25 cellular contexts compared by ENCODE assay signal in genomic region chr2:233819884-233820765, GRCh38. TPM values are rescaled to one million over a fixed set of nuclear protein-coding genes. Genes with fewer than 3 reads are reported as not detected.
DNase-seq lines count a peak whose midpoint lies in the region; TF ChIP-seq lines count a peak whose summit lies in the region.
"Had no signal": no experiment of that assay in that cellular context is flagged by ENCODE, and none has a peak within 500 bp of the region (broad histone marks: within the 10 kb centered on the region; RNA-seq: fewer than 3 reads in every experiment).

No MANE protein-coding gene starts in this region.

- no peak overlapping the region for H3K14ac ChIP-seq in neuronal stem cell (ENCODE audit: low read length)

- no peak overlapping the region for H2AK5ac ChIP-seq in neuronal stem cell (ENCODE audit: low read depth, low read length)

- H3K4ac ChIP-seq in neuronal stem cell (ENCODE audit: low read length), result no peak overlapping the region

- no peak for TF ChIP-seq CTCF in transverse colon (IDR thresholded peaks at IDR 0.05)

- TF ChIP-seq POLR2A in transverse colon (IDR thresholded peaks at IDR 0.05), result no peak

- DNase-seq in activated CD8-positive, alpha-beta memory T cell treated with anti-CD3 and anti-CD28 coated beads for 24 hours, result peak; percentile 45
- DNase-seq in activated CD8-positive, alpha-beta memory T cell treated with anti-CD3 and anti-CD28 coated beads, Interleukin-2, amount 50 U/mL, for 48 hours, result no peak
- peak; percentile 11 for DNase-seq in adipocyte (ENCODE audit: low read depth)
- no peak for DNase-seq in neuronal stem cell (ENCODE audit: low spot score)
- peak; percentile 4 for DNase-seq in transverse colon
- DNase-seq in DMS79 treated with DMSO at 0.1 percent for 48 hours (lab: John Stamatoyannopoulos, UW), result no peak
- DNase-seq in 8988T, result no peak
- DNase-seq in DMS114 treated with DMSO at 0.1 percent for 48 hours (lab: John Stamatoyannopoulos, UW; ENCODE audit: unreplicated experiment), result no peak
- DNase-seq: activated CD4-positive, alpha-beta T cell treated with anti-CD3 and anti-CD28 coated beads for 4 hours; BE2C; cerebellar nuclear complex; effector memory CD4-positive, alpha-beta T cell; foreskin melanocyte; GF-D8; GOT3; naive thymus-derived CD4-positive, alpha-beta T cell; NCI-H187; NCI-H226; NCI-H748 treated with DMSO at 0.1 percent for 48 hours; ovary; RPMI8226; stimulated activated CD4-positive, alpha-beta T cell treated with anti-CD3 and anti-CD28 coated beads, Interleukin-15, amount 100 ng/mL, for 24 hours; stimulated activated naive CD8-positive, alpha-beta T cell treated with anti-CD3 and anti-CD28 coated beads, Interleukin-15, amount 100 ng/mL, for 72 hours had no signal

- no peak overlapping the region for H3K4me2 ChIP-seq in neuronal stem cell (ENCODE audit: insufficient read depth, low read length, poor library complexity, severe bottlenecking)

- no peak overlapping the region for H4K91ac ChIP-seq in neuronal stem cell (ENCODE audit: low read depth, low read length, poor library complexity)

- H3K18ac ChIP-seq in neuronal stem cell (ENCODE audit: low read length), result peak overlapping the region; percentile 59

- H2BK5ac ChIP-seq in neuronal stem cell (ENCODE audit: low read length), result peak overlapping the region; percentile 30

- no peak overlapping the region for H2BK120ac ChIP-seq in neuronal stem cell (ENCODE audit: low read depth, low read length)

- no peak overlapping the region for H4K8ac ChIP-seq in neuronal stem cell (ENCODE audit: low read depth, low read length)

- H3K79me1 ChIP-seq in neuronal stem cell (ENCODE audit: low read depth, low read length), result no peaks in the 10 kb centered on the region

- no peak overlapping the region for H2BK12ac ChIP-seq in neuronal stem cell (ENCODE audit: low read length)

- H3K23ac ChIP-seq in neuronal stem cell (ENCODE audit: low read depth, low read length, poor library complexity), result no peak overlapping the region

- H2BK15ac ChIP-seq in neuronal stem cell (ENCODE audit: low read length), result no peak overlapping the region

- H2AFZ ChIP-seq in neuronal stem cell (ENCODE audit: low read length), result no peak overlapping the region

- no CpG with 5 or more reads among the region's 18 CpGs for WGBS in neuronal stem cell (ENCODE audit: extremely low coverage in 2 of 2, insufficient read length in 2 of 2, insufficient replicate concordance in 1 of 2), 2 donors
- 67 to 79% methylated on average over 1 to 18 of the region's 18 CpGs for WGBS in transverse colon (ENCODE audit: low coverage in 1 of 2), 2 donors

- TF ChIP-seq EP300 in transverse colon (IDR thresholded peaks at IDR 0.05; ENCODE audit: low read depth), result no peak

- H3K9ac ChIP-seq in adipocyte (ENCODE audit: low read length), result no peak overlapping the region
- H3K9ac ChIP-seq in neuronal stem cell (ENCODE audit: low read depth, low read length, poor library complexity), result no peak overlapping the region

- H3K4me3 ChIP-seq in adipocyte (ENCODE audit: low read length) (no peak overlapping the region), neuronal stem cell (ENCODE audit: low read length in 2 of 2) (no peak overlapping the region), transverse colon (no peak overlapping the region)
- H3K4me3 ChIP-seq: ovary, SK-N-MC had no signal

- peaks cover 4% of the 10 kb centered on the region for H3K27me3 ChIP-seq in adipocyte (replicated peaks; ENCODE audit: control insufficient read depth, insufficient read depth, low read length)
- H3K27me3 ChIP-seq in neuronal stem cell (ENCODE audit: control insufficient read depth in 3 of 3, insufficient read depth in 3 of 3, low read depth in 1 of 3, low read length in 3 of 3), result peaks cover 0 to 3% (median 0%) of the 10 kb centered on the region in 3 experiments
- no peaks in the 10 kb centered on the region for H3K27me3 ChIP-seq in transverse colon
- H3K27me3 ChIP-seq: BE2C, ovary had no signal

- H3K27ac ChIP-seq in neuronal stem cell (replicated peaks; ENCODE audit: low read length), result no peak overlapping the region
- H3K27ac ChIP-seq in transverse colon, result no peak overlapping the region
- H3K27ac ChIP-seq: ovary, SK-N-MC had no signal

- H3K36me3 ChIP-seq in adipocyte (ENCODE audit: control insufficient read depth, insufficient read depth, low read length, severe bottlenecking), result no peaks in the 10 kb centered on the region
- no peaks in the 10 kb centered on the region for H3K36me3 ChIP-seq in neuronal stem cell (replicated peaks in 1 of 2; ENCODE audit: control insufficient read depth in 2 of 2, insufficient read depth in 2 of 2, low read length in 2 of 2)
- H3K36me3 ChIP-seq in transverse colon, result no peaks in the 10 kb centered on the region
- H3K36me3 ChIP-seq: BE2C, ovary had no signal

- H3K9me3 ChIP-seq in adipocyte (ENCODE audit: control insufficient read depth, low read length), result no peaks in the 10 kb centered on the region
- H3K9me3 ChIP-seq in neuronal stem cell (replicated peaks in 1 of 2; ENCODE audit: control insufficient read depth in 2 of 2, insufficient read depth in 1 of 2, low read depth in 1 of 2, low read length in 2 of 2), result no peaks in the 10 kb centered on the region
- no peaks in the 10 kb centered on the region for H3K9me3 ChIP-seq in transverse colon
- H3K9me3 ChIP-seq: BE2C, ovary had no signal

- intact Hi-C loops in transverse colon (cut with DNase I; ENCODE audit: low total_unique reads), result no loop called here

- in situ Hi-C loops in transverse colon (cut with MboI; ENCODE audit: low pct_ligation_motif_present in 1 of 4, low pct_unique_long_range_greater_than_20kb in 1 of 4, low sequenced_read_pairs in 3 of 4), result no loop called here

- H3K4me1 ChIP-seq in adipocyte (ENCODE audit: control insufficient read depth, insufficient read depth, low read length) (peaks cover 28% of the 10 kb centered on the region), neuronal stem cell (ENCODE audit: control insufficient read depth in 2 of 2, insufficient read depth in 1 of 2, low read depth in 1 of 2, low read length in 2 of 2) (peaks cover 0 to 2% of the 10 kb centered on the region in 2 donors), transverse colon (no peaks in the 10 kb centered on the region)

RNA-seq across cellular contexts. Expression of gene HJURP, which starts 34.2 kb away (rescaled TPM):
- polyA plus RNA-seq in neuronal stem cell (2013, experiment 1 of 2), result 60.7 TPM
- polyA plus RNA-seq in neuronal stem cell (2013, experiment 2 of 2), result 61.4 TPM
- 10 to 100 TPM in 1 of 4 donors, 1 to 10 TPM in 2, not detected in 1; 1.9 to 29.5 (median 2.1) TPM for total RNA-seq in transverse colon

RNA-seq across cellular contexts. Expression of gene MROH2A, which starts 42.0 kb away (rescaled TPM):
- polyA plus RNA-seq in neuronal stem cell (2013, experiment 1 of 2), result not detected
- polyA plus RNA-seq in neuronal stem cell (2013, experiment 2 of 2), result not detected
- under 1 TPM in 1 of 4 donors, not detected in 3; 0.14 TPM for total RNA-seq in transverse colon
- total RNA-seq: naive thymus-derived CD4-positive, alpha-beta T cell; ovary; right cardiac atrium had no signal
- polyA plus RNA-seq: naive thymus-derived CD4-positive, alpha-beta T cell; ovary; right cardiac atrium had no signal

Comparison
In these comparisons a context has a peak if more than half of its experiments do, and no peak if none do; other contexts are left out.
1. DNase-seq: peak in activated CD8-positive, alpha-beta memory T cell treated with anti-CD3 and anti-CD28 coated beads for 24 hours (single experiment), adipocyte (single experiment) and transverse colon (single experiment); none in activated CD8-positive, alpha-beta memory T cell treated with anti-CD3 and anti-CD28 coated beads, Interleukin-2, amount 50 U/mL, for 48 hours (single experiment), neuronal stem cell (single experiment), DMS79 treated with DMSO at 0.1 percent for 48 hours (single experiment), 8988T (single experiment) and DMS114 treated with DMSO at 0.1 percent for 48 hours (single experiment).